Comparison of ENCODE assay signal across 17 cellular contexts in the genomic region with DNA sequence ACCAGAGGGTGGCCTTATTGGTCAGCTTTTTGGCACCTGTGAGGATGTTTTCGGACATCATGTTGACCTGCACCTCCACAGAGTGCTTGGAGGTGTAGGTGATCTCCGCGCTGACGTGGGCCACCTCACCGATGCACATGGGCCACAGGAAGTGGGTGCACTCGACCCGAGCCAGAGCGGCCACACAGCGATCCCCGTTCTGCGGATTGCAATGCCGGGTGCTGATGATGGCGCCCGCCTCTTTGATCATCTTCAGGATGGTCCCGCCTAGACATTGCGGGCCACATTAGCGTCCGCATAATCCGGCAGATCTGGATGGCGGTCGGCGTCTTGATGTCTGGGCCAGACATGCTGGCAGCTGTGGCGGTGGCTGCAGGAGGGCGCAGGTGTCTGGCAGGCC. TPM values are rescaled to one million over a fixed set of nuclear protein-coding genes. Genes with fewer than 3 reads are reported as not detected.
DNase-seq lines count a peak whose midpoint lies in the region; ATAC-seq, FAIRE-seq and TF ChIP-seq lines count a peak whose summit lies in the region.
"Had no signal": no experiment of that assay in that cellular context is flagged by ENCODE, and none has a peak within 500 bp of the region (broad histone marks: within the 10 kb centered on the region; RNA-seq: fewer than 3 reads in every experiment).

No MANE protein-coding gene starts in this region.

- H2BK20ac ChIP-seq in H9 (ENCODE audit: low read depth, low read length, poor library complexity, severe bottlenecking), result no peak overlapping the region

- H3K4ac ChIP-seq in H9 (ENCODE audit: low read depth, low read length), result no peak overlapping the region
- H3K4ac ChIP-seq in neuronal stem cell (ENCODE audit: low read length), result no peak overlapping the region

- in situ Hi-C loops in GM13977 (cut with MboI; ENCODE audit: low pct_unique_long_range_greater_than_20kb, low sequenced_read_pairs, unreplicated experiment), result no loop called here

- H3K36me3 ChIP-seq in kidney (ENCODE audit: control insufficient read depth in 1 of 2, insufficient read depth in 2 of 2, low read length in 2 of 2) (no peaks in the 10 kb centered on the region), neuronal stem cell (replicated peaks in 1 of 2; ENCODE audit: control insufficient read depth in 2 of 2, insufficient read depth in 2 of 2, low read length in 2 of 2) (no peaks in the 10 kb centered on the region)
- H3K36me3 ChIP-seq: HAP-1 had no signal

- H2BK15ac ChIP-seq in H9 (ENCODE audit: low read depth, low read length) (no peak overlapping the region), neuronal stem cell (ENCODE audit: low read length) (no peak overlapping the region)

- H3K9me3 ChIP-seq in H9 (ENCODE audit: control insufficient read depth, low read depth, low read length) (no peaks in the 10 kb centered on the region), kidney (ENCODE audit: control insufficient read depth in 1 of 2, low read length in 2 of 2) (no peaks in the 10 kb centered on the region), neuronal stem cell (replicated peaks in 1 of 2; ENCODE audit: control insufficient read depth in 2 of 2, insufficient read depth in 1 of 2, low read depth in 1 of 2, low read length in 2 of 2) (peaks cover 0 to 2% of the 10 kb centered on the region in 2 donors)
- H3K9me3 ChIP-seq: HAP-1 had no signal

- H3K4me3 ChIP-seq in kidney (ENCODE audit: low read length in 2 of 2) (no peak overlapping the region), neuronal stem cell (ENCODE audit: low read length in 2 of 2) (no peak overlapping the region)
- H3K4me3 ChIP-seq: GM23248, HAP-1 had no signal

- H3K4me2 ChIP-seq in H9 (ENCODE audit: insufficient read depth, insufficient read length, low read length), result no peak overlapping the region
- H3K4me2 ChIP-seq in neuronal stem cell (ENCODE audit: insufficient read depth, low read length, poor library complexity, severe bottlenecking), result no peak overlapping the region

- H4K8ac ChIP-seq in H9 (replicated peaks; ENCODE audit: insufficient read length, low read depth, low read length) (no peak overlapping the region), neuronal stem cell (ENCODE audit: low read depth, low read length) (no peak overlapping the region)

- H4K91ac ChIP-seq in H9 (ENCODE audit: insufficient read length, low read depth, low read length) (no peak overlapping the region), neuronal stem cell (ENCODE audit: low read depth, low read length, poor library complexity) (no peak overlapping the region)

- FAIRE-seq in kidney (lab: Jason Lieb, UNC), result no peak
- FAIRE-seq: GM12891 had no signal

- H2BK12ac ChIP-seq in H9 (ENCODE audit: insufficient read length, low read depth, low read length) (no peak overlapping the region), neuronal stem cell (ENCODE audit: low read length) (no peak overlapping the region)

- no peaks in the 10 kb centered on the region for H3K27me3 ChIP-seq in H9 (ENCODE audit: insufficient read depth, low read length)
- no peaks in the 10 kb centered on the region for H3K27me3 ChIP-seq in neuronal stem cell (ENCODE audit: control insufficient read depth in 3 of 3, insufficient read depth in 3 of 3, low read depth in 1 of 3, low read length in 3 of 3)

- H3K4me1 Mint-ChIP-seq in H9, result no peaks in the 10 kb centered on the region

- H2BK120ac ChIP-seq in H9 (ENCODE audit: low read depth, low read length, poor library complexity, severe bottlenecking) (no peak overlapping the region), neuronal stem cell (ENCODE audit: low read depth, low read length) (no peak overlapping the region)

- no peaks in the 10 kb centered on the region for H3K79me1 ChIP-seq in H9 (ENCODE audit: insufficient read depth, low read depth, low read length, poor library complexity, severe bottlenecking)
- H3K79me1 ChIP-seq in neuronal stem cell (ENCODE audit: low read depth, low read length), result no peaks in the 10 kb centered on the region

- H4K5ac ChIP-seq in H9 (ENCODE audit: insufficient read length, low read depth, low read length), result no peak overlapping the region

- H3K23ac ChIP-seq in H9 (ENCODE audit: insufficient read length, low read depth, low read length) (no peak overlapping the region), neuronal stem cell (ENCODE audit: low read depth, low read length, poor library complexity) (peak overlapping the region; percentile 65)

- H2AK5ac ChIP-seq in H9 (ENCODE audit: insufficient read length, low read length), result no peak overlapping the region
- H2AK5ac ChIP-seq in neuronal stem cell (ENCODE audit: low read depth, low read length), result peak overlapping the region; percentile 52

- H3K27me3 Mint-ChIP-seq in H9 (ENCODE audit: low read depth), result no peaks in the 10 kb centered on the region
- H3K27me3 Mint-ChIP-seq: CD4-positive, alpha-beta memory T cell had no signal

- H2BK5ac ChIP-seq in H9 (ENCODE audit: insufficient read length, low read length) (no peak overlapping the region), neuronal stem cell (ENCODE audit: low read length) (no peak overlapping the region)

- intact Hi-C loops in kidney (cut with DNase I), result no loop called here

- peak; percentile 29 for DNase-seq in H9
- peak; percentile 63 for DNase-seq in kidney
- DNase-seq in neuronal stem cell (ENCODE audit: low spot score), result no peak
- DNase-seq in OCI-M2 (lab: John Stamatoyannopoulos, UW; ENCODE audit: unreplicated experiment), result no peak
- no peak for DNase-seq in GM13977 (ENCODE audit: low spot score)
- DNase-seq: C1 segment of cervical spinal cord; Calu3; CD4-positive, alpha-beta memory T cell; COR-L47; DMS53; DMS79 treated with DMSO at 0.1 percent for 48 hours; GF-D8; GM23248; HFFc6 had no signal

- H4K20me1 ChIP-seq in H9 (ENCODE audit: control insufficient read depth, insufficient read depth, insufficient read length), result no peaks in the 10 kb centered on the region

- no peak overlapping the region for H3K56ac ChIP-seq in H9 (ENCODE audit: insufficient read length, low read depth, low read length)

- H2AFZ ChIP-seq in H9 (ENCODE audit: low read length) (no peak overlapping the region), neuronal stem cell (ENCODE audit: low read length) (no peak overlapping the region)
- H2AFZ ChIP-seq: GM23248 had no signal

- H3K4me1 ChIP-seq in H9 (ENCODE audit: insufficient read depth, low read length) (no peaks in the 10 kb centered on the region), kidney (ENCODE audit: control insufficient read depth in 1 of 2, insufficient read depth in 1 of 2, low read depth in 1 of 2, low read length in 2 of 2) (no peaks in the 10 kb centered on the region), neuronal stem cell (ENCODE audit: control insufficient read depth in 2 of 2, insufficient read depth in 1 of 2, low read depth in 1 of 2, low read length in 2 of 2) (no peaks in the 10 kb centered on the region)
- H3K4me1 ChIP-seq: HAP-1 had no signal

- no peaks in the 10 kb centered on the region for H3K9me3 Mint-ChIP-seq in H9
- H3K9me3 Mint-ChIP-seq: CD4-positive, alpha-beta memory T cell; HFFc6 had no signal

- ATAC-seq in GM21423 (IDR thresholded peaks at IDR 0.05; ENCODE audit: unreplicated experiment), result no peak

- H3K18ac ChIP-seq in H9 (ENCODE audit: insufficient read length, low read depth, low read length) (no peak overlapping the region), neuronal stem cell (ENCODE audit: low read length) (no peak overlapping the region)

- no peak overlapping the region for H3T11ph ChIP-seq in H9 (ENCODE audit: low read length)

- H3K23me2 ChIP-seq in H9 (ENCODE audit: insufficient read length, low read depth, low read length, poor library complexity, severe bottlenecking), result no peaks in the 10 kb centered on the region

- H3K9ac ChIP-seq in H9 (ENCODE audit: extremely low read depth, insufficient read length, low read length) (no peak overlapping the region), kidney (ENCODE audit: low read length in 2 of 2) (no peak overlapping the region), neuronal stem cell (ENCODE audit: low read depth, low read length, poor library complexity) (peak overlapping the region; percentile 60)
- H3K9ac ChIP-seq: GM23248 had no signal

- H3K79me2 ChIP-seq in H9 (ENCODE audit: insufficient read depth, low read length), result no peaks in the 10 kb centered on the region

- no peaks in the 10 kb centered on the region for H3K36me3 Mint-ChIP-seq in H9 (ENCODE audit: insufficient read depth in 1 of 3, low read depth in 3 of 3)
- H3K36me3 Mint-ChIP-seq: CD4-positive, alpha-beta memory T cell had no signal

- no peak overlapping the region for H3K27ac Mint-ChIP-seq in H9
- H3K27ac Mint-ChIP-seq: CD4-positive, alpha-beta memory T cell; HFFc6 had no signal

- H3K27ac ChIP-seq in H9 (ENCODE audit: insufficient read length, low read depth, low read length), result no peak overlapping the region
- no peak overlapping the region for H3K27ac ChIP-seq in kidney (ENCODE audit: low read depth in 2 of 2, low read length in 2 of 2)
- H3K27ac ChIP-seq in neuronal stem cell (replicated peaks; ENCODE audit: low read length), result no peak overlapping the region
- H3K27ac ChIP-seq: GM23248 had no signal

- H3K14ac ChIP-seq in H9 (ENCODE audit: insufficient read depth, low read length) (no peak overlapping the region), neuronal stem cell (ENCODE audit: low read length) (no peak overlapping the region)

- H3K4me3 Mint-ChIP-seq in H9, result no peak overlapping the region
- H3K4me3 Mint-ChIP-seq: CD4-positive, alpha-beta memory T cell; HFFc6 had no signal

- WGBS in H9 (ENCODE audit: extremely low coverage, insufficient read length, low lambda C conversion rate), result no CpG with 5 or more reads among the region's 24 CpGs
- WGBS in neuronal stem cell (ENCODE audit: extremely low coverage in 2 of 2, insufficient read length in 2 of 2, insufficient replicate concordance in 1 of 2), 2 donors, result no CpG with 5 or more reads among the region's 24 CpGs

- TF ChIP-seq CTCF in H9 (conservative IDR thresholded peaks at IDR 0.05) (no peak), kidney (IDR thresholded peaks at IDR 0.05; ENCODE audit: borderline replicate concordance, extremely low read depth, insufficient read depth) (no peak), GM13977 (IDR thresholded peaks at IDR 0.05; ENCODE audit: extremely low read depth, insufficient read depth, missing control alignments) (no peak)

RNA-seq across cellular contexts. Expression of a gene that starts 12.9 kb away (rescaled TPM):
- total RNA-seq in H9 (2021) (35.0 and 36.4 TPM in 2 replicates), kidney (10.5 TPM)
- 0.71 TPM for polyA plus RNA-seq in kidney (ENCODE audit: insufficient read depth, low read depth, low replicate concordance)
- 13.5 TPM for polyA plus RNA-seq in neuronal stem cell (2013, experiment 1 of 2)
- 14.7 TPM for polyA plus RNA-seq in neuronal stem cell (2013, experiment 2 of 2)

Comparison
In these comparisons a context has a peak if more than half of its experiments do, and no peak if none do; other contexts are left out.
1. DNase-seq: peak in H9 (single experiment) and kidney (single experiment); none in neuronal stem cell (single experiment), OCI-M2 (single experiment) and GM13977 (single experiment).